In genomic region chr5:57494104-57495098, GRCh38 we compare ENCODE assay signal across 8 cellular contexts. TPM values are rescaled to one million over a fixed set of nuclear protein-coding genes. Genes with fewer than 3 reads are reported as not detected.
DNase-seq lines count a peak whose midpoint lies in the region; ATAC-seq and TF ChIP-seq lines count a peak whose summit lies in the region.

No MANE protein-coding gene starts in this region.

- in situ Hi-C loops in SK-MEL-5 (cut with HindIII; ENCODE audit: low pct_unique_long_range_greater_than_20kb, low sequenced_read_pairs), result loop anchor here (10.0 kb wide), 1 partner anchor 50 kb away; no protein-coding TSS in a partner anchor

- 53 to 63% methylated on average over 6 of the region's 6 CpGs for WGBS in body of pancreas, 2 donors
- 31 to 32% methylated on average over 6 of the region's 6 CpGs for WGBS in aorta, 2 donors

- TF ChIP-seq CTCF in body of pancreas (IDR thresholded peaks at IDR 0.05), result no peak
- no peak for TF ChIP-seq CTCF in mucosa of descending colon (IDR thresholded peaks at IDR 0.05)

- no peak overlapping the region for H3K27ac ChIP-seq in body of pancreas
- H3K27ac ChIP-seq in aorta (ENCODE audit: low read depth in 1 of 2, low read length in 2 of 2), result peak overlapping the region in 1 of 2 donors; percentile 56
- H3K27ac ChIP-seq in substantia nigra (ENCODE audit: low read depth, low read length, poor library complexity, severe bottlenecking), result no peak overlapping the region

- peak; percentile 59 for ATAC-seq in HG03439 (IDR thresholded peaks at IDR 0.05; ENCODE audit: unreplicated experiment)
- ATAC-seq in body of pancreas, result peak; percentile 64
- ATAC-seq in mucosa of descending colon, result peak; percentile 57
- ATAC-seq in aorta (ENCODE audit: low FRiP score), result peak; percentile 57

- TF ChIP-seq POLR2A in body of pancreas (IDR thresholded peaks at IDR 0.05), result no peak

- no peak overlapping the region for H3K4me3 ChIP-seq in body of pancreas
- H3K4me3 ChIP-seq in mucosa of descending colon, result no peak overlapping the region
- no peak overlapping the region for H3K4me3 ChIP-seq in aorta (ENCODE audit: low read length in 2 of 2)

- H3K9me3 ChIP-seq in body of pancreas, result no peaks in the 10 kb centered on the region
- H3K9me3 ChIP-seq in mucosa of descending colon, result no peaks in the 10 kb centered on the region
- no peaks in the 10 kb centered on the region for H3K9me3 ChIP-seq in aorta (ENCODE audit: control insufficient read depth, low read length)

- intact Hi-C loops in body of pancreas (cut with DNase I), result no loop called here
- intact Hi-C loops in mucosa of descending colon (cut with DNase I, micrococcal nuclease), result no loop called here
- intact Hi-C loops in aorta (cut with DNase I), result loop anchor here (5.0 to 10.0 kb wide), 4 partner anchors 42 to 968 kb away; partner anchors contain the start of gene PLK2 (in 1 of the 2)

- DNase-seq in NOMO-1 treated with DMSO at 0.1 percent for 48 hours (lab: John Stamatoyannopoulos, UW; ENCODE audit: unreplicated experiment) (peak; percentile 16), NOMO-1 treated with dmso at 0.1 percent for 144 hours (lab: John Stamatoyannopoulos, UW; ENCODE audit: unreplicated experiment) (no peak), SK-MEL-5 (ENCODE audit: low read depth, low spot score) (peak; percentile 95), body of pancreas (peak; percentile 25 to 68 (median 44)), mucosa of descending colon (peak in 2 of 3 donors; percentile 38 to 43), aorta (peak; percentile 83 to 89), substantia nigra (lab: John Stamatoyannopoulos, UW) (no peak)

- peaks cover 11% of the 10 kb centered on the region for H3K4me1 ChIP-seq in body of pancreas
- H3K4me1 ChIP-seq in mucosa of descending colon (ENCODE audit: low read depth), result no peaks in the 10 kb centered on the region
- peaks cover 2 to 10% of the 10 kb centered on the region in 2 donors for H3K4me1 ChIP-seq in aorta (ENCODE audit: control insufficient read depth in 1 of 2, insufficient read depth in 2 of 2, low read length in 2 of 2)

- H3K27me3 ChIP-seq in body of pancreas (no peaks in the 10 kb centered on the region), aorta (ENCODE audit: control insufficient read depth in 1 of 2, insufficient read depth in 2 of 2, low read length in 1 of 2) (no peaks in the 10 kb centered on the region)

- H3K36me3 ChIP-seq in body of pancreas (replicated peaks in 1 of 2; ENCODE audit: insufficient read depth in 1 of 2, low read depth in 2 of 2) (no peaks in the 10 kb centered on the region), mucosa of descending colon (ENCODE audit: low read depth) (no peaks in the 10 kb centered on the region), aorta (ENCODE audit: control insufficient read depth in 1 of 2, insufficient read depth in 2 of 2, low read length in 1 of 2) (no peaks in the 10 kb centered on the region)

RNA-seq across cellular contexts. Expression of gene ACTBL2, which starts 11.8 kb away (rescaled TPM):
- 0.11 and 0.13 TPM in 2 replicates for total RNA-seq in SK-MEL-5 (2014; rRNA removed; shearing (Covaris generic))
- polyA plus RNA-seq in SK-MEL-5 (2015; cell fraction: cytosol; rRNA removed), result 0.12 TPM in 1 of 2 replicates, not detected in the other
- polyA plus RNA-seq in SK-MEL-5 (2015; cell fraction: nucleus; rRNA removed), result 0.52 and 0.61 TPM in 2 replicates
- total RNA-seq in body of pancreas, result not detected
- not detected for total RNA-seq in mucosa of descending colon
- not detected for total RNA-seq in aorta
- polyA plus RNA-seq in aorta, result not detected

Comparison
In these comparisons a context has a peak if more than half of its experiments do, and no peak if none do; other contexts are left out.
1. DNase-seq: peak in NOMO-1 treated with DMSO at 0.1 percent for 48 hours (single experiment), SK-MEL-5 (single experiment), body of pancreas (4 of 4), mucosa of descending colon (2 of 3) and aorta (2 of 2); none in NOMO-1 treated with dmso at 0.1 percent for 144 hours (single experiment) and substantia nigra (0 of 49).
2. intact Hi-C loops: an anchor here in aorta (5.0 to 10.0 kb wide); none called in body of pancreas and mucosa of descending colon.
3. Peak in every context shown above with its lines, with median percentiles within 50 percentile points of each other: ATAC-seq.